21 cellular contexts compared by ENCODE assay signal in genomic region chr2:179931502-179931901, GRCh38.
"Had no signal": no experiment of that assay in that cellular context is flagged by ENCODE, and none has a peak within 500 bp of the region (broad histone marks: within the 10 kb centered on the region; RNA-seq: fewer than 3 reads in every experiment).

No MANE protein-coding gene starts in this region.

- H3K36me3 ChIP-seq: esophagus muscularis mucosa, left lung, lower lobe of right lung had no signal

- ATAC-seq: foreskin keratinocyte; gastroesophageal sphincter; heart left ventricle; left ventricle myocardium superior; lower lobe of right lung; naive thymus-derived CD4-positive, alpha-beta T cell had no signal

- H3K27ac Mint-ChIP-seq: dendritic cell treated with granulocyte-macrophage colony-stimulating factor and Interleukin-4, amounts not matched to agents 40 ng/mL and 50 ng/mL, for 4 days; immature natural killer cell; mesothelial cell of epicardium; naive thymus-derived CD4-positive, alpha-beta T cell had no signal

- FAIRE-seq: endothelial cell of umbilical vein, frontal cortex, kidney had no signal

- H3K4me3 ChIP-seq: esophagus muscularis mucosa, gastroesophageal sphincter, heart left ventricle, hepatocyte, left lung, lower lobe of right lung had no signal

- H3K4me3 Mint-ChIP-seq: dendritic cell treated with granulocyte-macrophage colony-stimulating factor and Interleukin-4, amounts not matched to agents 40 ng/mL and 50 ng/mL, for 4 days; immature natural killer cell; mesothelial cell of epicardium; naive thymus-derived CD4-positive, alpha-beta T cell had no signal

- H3K27ac ChIP-seq: esophagus muscularis mucosa, foreskin keratinocyte, gastroesophageal sphincter, heart left ventricle, hepatocyte, left lung, lower lobe of right lung had no signal

- H3K27me3 ChIP-seq: esophagus muscularis mucosa, foreskin keratinocyte, gastroesophageal sphincter, heart left ventricle, hepatocyte, left lung had no signal

- H3K4me1 Mint-ChIP-seq: immature natural killer cell; mesothelial cell of epicardium; naive thymus-derived CD4-positive, alpha-beta T cell had no signal

- DNase-seq: cortex of kidney; effector memory CD4-positive, alpha-beta T cell; foreskin keratinocyte; heart left ventricle; hypothalamus; immature natural killer cell; islet precursor cell; kidney; kidney glomerular epithelial cell; left lung; left ventricle myocardium superior; lower lobe of right lung; mesenchymal stem cell; naive thymus-derived CD4-positive, alpha-beta T cell had no signal

- H3K27me3 Mint-ChIP-seq: dendritic cell treated with granulocyte-macrophage colony-stimulating factor and Interleukin-4, amounts not matched to agents 40 ng/mL and 50 ng/mL, for 4 days; naive thymus-derived CD4-positive, alpha-beta T cell had no signal

- H3K4me1 ChIP-seq: foreskin keratinocyte, left lung had no signal
